In genomic region chr6:119346914-119347313, GRCh38 we compare ENCODE assay signal across 8 cellular contexts. TPM values are rescaled to one million over a fixed set of nuclear protein-coding genes. Genes with fewer than 3 reads are reported as not detected.
DNase-seq lines count a peak whose midpoint lies in the region; ATAC-seq and TF ChIP-seq lines count a peak whose summit lies in the region.

No MANE protein-coding gene starts in this region.

- H3K4me3 Mint-ChIP-seq in brain = peak overlapping the region; percentile 82 to 96 (median 87)
- H3K4me3 Mint-ChIP-seq in chondrocyte (ENCODE audit: unreplicated experiment) = no peak overlapping the region

- no peaks in the 10 kb centered on the region for H3K9me3 ChIP-seq in heart right ventricle
- no peaks in the 10 kb centered on the region for H3K9me3 ChIP-seq in muscle layer of duodenum (ENCODE audit: control insufficient read depth in 1 of 2, low read length in 2 of 2)
- H3K9me3 ChIP-seq in vagina = no peaks in the 10 kb centered on the region

- H3K4me1 Mint-ChIP-seq in brain (peaks cover 40% of the 10 kb centered on the region), chondrocyte (ENCODE audit: low read depth) (peaks cover 15% of the 10 kb centered on the region)

- DNase-seq in heart right ventricle = no peak
- no peak for DNase-seq in left ventricle myocardium superior
- no peak for DNase-seq in vagina (ENCODE audit: extremely low spot score in 2 of 2)
- DNase-seq in effector CD8-positive, alpha-beta T cell (lab: John Stamatoyannopoulos, UW) = no peak
- no peak for DNase-seq in chondrocyte (ENCODE audit: low spot score)
- no peak for DNase-seq in head of caudate nucleus

- TF ChIP-seq POLR2A in vagina (IDR thresholded peaks at IDR 0.05) = no peak

- H3K9me3 Mint-ChIP-seq in brain = peaks cover 0 to 3% (median 0%) of the 10 kb centered on the region in 5 experiments
- no peaks in the 10 kb centered on the region for H3K9me3 Mint-ChIP-seq in chondrocyte (ENCODE audit: low read depth)

- no peak for ATAC-seq in heart right ventricle
- ATAC-seq in left ventricle myocardium superior = no peak

- intact Hi-C loops in heart right ventricle (cut with DNase I) (loop anchor here in 7 of 10 donors (5.0 to 10.0 kb wide), 5 partner anchors 105 to 202 kb away; no protein-coding TSS in a partner anchor), left ventricle myocardium superior (cut with micrococcal nuclease) (no loop called here), vagina (cut with DNase I) (no loop called here), head of caudate nucleus (cut with DNase I) (no loop called here)

- 30 to 65% methylated on average over 1 of the region's 1 CpG for WGBS in heart right ventricle, 2 donors

- H3K36me3 ChIP-seq in heart right ventricle (peaks cover 0 to 20% (median 0%) of the 10 kb centered on the region in 9 donors), muscle layer of duodenum (ENCODE audit: control insufficient read depth in 1 of 2, insufficient read depth in 2 of 2, low read length in 2 of 2) (no peaks in the 10 kb centered on the region), vagina (no peaks in the 10 kb centered on the region)

- no peaks in the 10 kb centered on the region for H3K36me3 Mint-ChIP-seq in brain
- H3K36me3 Mint-ChIP-seq in chondrocyte (ENCODE audit: low read depth) = peaks cover 4% of the 10 kb centered on the region

- H3K27ac Mint-ChIP-seq in brain (peak overlapping the region in 2 of 5 experiments; percentile 36 to 86), chondrocyte (ENCODE audit: unreplicated experiment) (no peak overlapping the region)

- TF ChIP-seq CTCF in heart right ventricle (IDR thresholded peaks at IDR 0.05) (no peak), brain (conservative IDR thresholded peaks at IDR 0.05) (no peak), vagina (IDR thresholded peaks at IDR 0.05) (no peak), chondrocyte (IDR thresholded peaks at IDR 0.05) (no peak)

- H3K27me3 Mint-ChIP-seq in brain = peaks cover 21% of the 10 kb centered on the region
- peaks cover 12% of the 10 kb centered on the region for H3K27me3 Mint-ChIP-seq in chondrocyte (ENCODE audit: low read depth)

- H3K27ac ChIP-seq in heart right ventricle (peak overlapping the region in 5 of 10 donors; percentile 96 to 99 (median 99)), muscle layer of duodenum (ENCODE audit: low read length) (peak overlapping the region; percentile 46), vagina (peak overlapping the region; percentile 100)

- peaks cover 0 to 73% (median 36%) of the 10 kb centered on the region in 9 donors for H3K4me1 ChIP-seq in heart right ventricle
- H3K4me1 ChIP-seq in muscle layer of duodenum (ENCODE audit: control insufficient read depth in 1 of 2, insufficient read depth in 2 of 2, low read length in 2 of 2) = peaks cover 4 to 27% of the 10 kb centered on the region in 2 donors
- peaks cover 48% of the 10 kb centered on the region for H3K4me1 ChIP-seq in vagina

- H3K27me3 ChIP-seq in heart right ventricle (no peaks in the 10 kb centered on the region), muscle layer of duodenum (ENCODE audit: low read depth, low read length) (no peaks in the 10 kb centered on the region), vagina (no peaks in the 10 kb centered on the region)

- H3K4me3 ChIP-seq in heart right ventricle (peak overlapping the region in 9 of 10 donors; percentile 81 to 99 (median 95)), muscle layer of duodenum (ENCODE audit: low read depth in 1 of 2, low read length in 2 of 2) (peak overlapping the region; percentile 75 to 99), vagina (peak overlapping the region; percentile 97 to 99)

RNA-seq across cellular contexts. Expression of gene MAN1A1, which starts 2.6 kb away (rescaled TPM):
- 10 to 100 TPM in 6 of 10 donors, 1 to 10 TPM in 4; 6.2 to 22.0 (median 11.7) TPM for total RNA-seq in heart right ventricle
- polyA plus RNA-seq in heart right ventricle = 1 to 10 TPM; 6.6 to 8.9 TPM
- total RNA-seq in left ventricle myocardium superior = 18.3 TPM
- 1.5 TPM for polyA plus RNA-seq in brain (ENCODE audit: insufficient read depth, low read depth, low replicate concordance)
- 71.2 TPM for total RNA-seq in vagina
- 6.9 to 16.3 TPM (median 7.2 TPM) in 3 replicates for total RNA-seq in chondrocyte

Comparison
In these comparisons a context has a peak if more than half of its experiments do, and no peak if none do; other contexts are left out.
1. intact Hi-C loops: an anchor here in heart right ventricle (5.0 to 10.0 kb wide); none called in left ventricle myocardium superior, vagina and head of caudate nucleus.